19 cellular contexts compared by ENCODE assay signal in genomic region chr18:70623106-70623505, GRCh38.
DNase-seq lines count a peak whose midpoint lies in the region; ATAC-seq and TF ChIP-seq lines count a peak whose summit lies in the region.
"Had no signal": no experiment of that assay in that cellular context is flagged by ENCODE, and none has a peak within 500 bp of the region (broad histone marks: within the 10 kb centered on the region; RNA-seq: fewer than 3 reads in every experiment).

No MANE protein-coding gene starts in this region.

- no peak for DNase-seq in CD4-positive, alpha-beta T cell
- peak; percentile 36 for DNase-seq in HT1080 (ENCODE audit: low read depth)
- DNase-seq in UCSD-AML1 (lab: John Stamatoyannopoulos, UW; ENCODE audit: unreplicated experiment): peak; percentile 18
- DNase-seq in natural killer cell treated with Interleukin-12 subunit alpha and Interleukin-12 subunit beta and Interleukin-15 and Interleukin-18, amount 100 ng/mL, for 72 hours (ENCODE audit: low spot score): no peak
- no peak for DNase-seq in hypothalamus (lab: John Stamatoyannopoulos, UW)
- no peak for DNase-seq in effector memory CD4-positive, alpha-beta T cell
- no peak for DNase-seq in CD8-positive, alpha-beta memory T cell
- DNase-seq: GF-D8; MG63; NCI-H1092 treated with DMSO at 0.1 percent for 48 hours; NCI-H1694; NCI-H2107; NCI-H345; NCI-H526; NK-92 treated with Interleukin-12 subunit alpha and Interleukin-12 subunit beta, amount 100 ng/mL, for 24 hours; SHP77 treated with DMSO at 0.1 percent for 48 hours had no signal

- intact Hi-C loops in CD4-positive, alpha-beta T cell (cut with DNase I, micrococcal nuclease): loop anchor here in 1 of 2 experiments (5.0 kb wide), 1 partner anchor 34 kb away; no protein-coding TSS in a partner anchor

- peaks cover 15% of the 10 kb centered on the region for H3K36me3 Mint-ChIP-seq in CD4-positive, alpha-beta T cell (ENCODE audit: low read depth)
- H3K36me3 Mint-ChIP-seq in natural killer cell treated with Interleukin-12 subunit alpha and Interleukin-12 subunit beta and Interleukin-15 and Interleukin-18, amount 100 ng/mL, for 72 hours: no peaks in the 10 kb centered on the region
- H3K36me3 Mint-ChIP-seq in CD8-positive, alpha-beta memory T cell: peaks cover 0 to 5% (median 0%) of the 10 kb centered on the region in 3 donors

- no peaks in the 10 kb centered on the region for H3K27me3 ChIP-seq in CD4-positive, alpha-beta T cell (ENCODE audit: control insufficient read depth, insufficient read depth, low read length)
- no peaks in the 10 kb centered on the region for H3K27me3 ChIP-seq in effector memory CD4-positive, alpha-beta T cell (replicated peaks; ENCODE audit: control insufficient read depth, insufficient read depth, low read length, poor library complexity, severe bottlenecking)
- no peaks in the 10 kb centered on the region for H3K27me3 ChIP-seq in CD8-positive, alpha-beta memory T cell (ENCODE audit: insufficient read depth, low read length, poor library complexity, severe bottlenecking)
- H3K27me3 ChIP-seq: MG63 had no signal

- H3K36me3 ChIP-seq in effector memory CD4-positive, alpha-beta T cell (ENCODE audit: control insufficient read depth, insufficient read depth, low read length): no peaks in the 10 kb centered on the region
- no peaks in the 10 kb centered on the region for H3K36me3 ChIP-seq in CD8-positive, alpha-beta memory T cell (ENCODE audit: insufficient read depth, low read length)
- H3K36me3 ChIP-seq: MG63 had no signal

- peaks cover 83% of the 10 kb centered on the region for H3K4me1 Mint-ChIP-seq in CD4-positive, alpha-beta T cell (ENCODE audit: low read depth)
- H3K4me1 Mint-ChIP-seq in natural killer cell treated with Interleukin-12 subunit alpha and Interleukin-12 subunit beta and Interleukin-15 and Interleukin-18, amount 100 ng/mL, for 72 hours (ENCODE audit: low read depth in 2 of 2): peaks cover 24 to 34% of the 10 kb centered on the region in 2 donors
- H3K4me1 Mint-ChIP-seq in CD8-positive, alpha-beta memory T cell: peaks cover 13 to 54% (median 24%) of the 10 kb centered on the region in 3 donors

- peak overlapping the region; percentile 95 for H3K27ac Mint-ChIP-seq in CD4-positive, alpha-beta T cell
- no peak overlapping the region for H3K27ac Mint-ChIP-seq in natural killer cell treated with Interleukin-12 subunit alpha and Interleukin-12 subunit beta and Interleukin-15 and Interleukin-18, amount 100 ng/mL, for 72 hours
- H3K27ac Mint-ChIP-seq in CD8-positive, alpha-beta memory T cell: peak overlapping the region in 1 of 8 donors; percentile 42

- no peak for TF ChIP-seq CTCF in CD4-positive, alpha-beta T cell (IDR thresholded peaks at IDR 0.05)

- POLR2A ChIA-PET in CD4-positive, alpha-beta T cell (lab: Charles Lee): interaction anchor here (3.1 to 3.6 kb wide), 2 partner anchors 36 to 50 kb away, joined by 28 to 30 read pairs; no protein-coding TSS in a partner anchor
- POLR2A ChIA-PET in CD8-positive, alpha-beta memory T cell (lab: Charles Lee): no interaction called here

- ATAC-seq in CD4-positive, alpha-beta T cell (ENCODE audit: poor library complexity): no peak
- peak; percentile 15 to 24 for ATAC-seq in natural killer cell treated with Interleukin-12 subunit alpha and Interleukin-12 subunit beta and Interleukin-15 and Interleukin-18, amount 100 ng/mL, for 72 hours
- no peak for ATAC-seq in GM21367 (IDR thresholded peaks at IDR 0.05; ENCODE audit: unreplicated experiment)
- ATAC-seq: SK-N-SH treated with all-trans-retinoic acid at 6 μM for 48 hours had no signal

- H3K27me3 Mint-ChIP-seq in CD4-positive, alpha-beta T cell: no peaks in the 10 kb centered on the region
- H3K27me3 Mint-ChIP-seq in natural killer cell treated with Interleukin-12 subunit alpha and Interleukin-12 subunit beta and Interleukin-15 and Interleukin-18, amount 100 ng/mL, for 72 hours: peaks cover 0 to 4% of the 10 kb centered on the region in 2 donors
- H3K27me3 Mint-ChIP-seq in CD8-positive, alpha-beta memory T cell: no peaks in the 10 kb centered on the region

- H3K9me3 Mint-ChIP-seq in CD4-positive, alpha-beta T cell: peaks cover 9% of the 10 kb centered on the region
- H3K9me3 Mint-ChIP-seq in natural killer cell treated with Interleukin-12 subunit alpha and Interleukin-12 subunit beta and Interleukin-15 and Interleukin-18, amount 100 ng/mL, for 72 hours: no peaks in the 10 kb centered on the region
- peaks cover 0 to 4% (median 0%) of the 10 kb centered on the region in 5 donors for H3K9me3 Mint-ChIP-seq in CD8-positive, alpha-beta memory T cell

- H3K4me3 Mint-ChIP-seq in CD4-positive, alpha-beta T cell: peak overlapping the region; percentile 21
- H3K4me3 Mint-ChIP-seq in natural killer cell treated with Interleukin-12 subunit alpha and Interleukin-12 subunit beta and Interleukin-15 and Interleukin-18, amount 100 ng/mL, for 72 hours: no peak overlapping the region
- H3K4me3 Mint-ChIP-seq in CD8-positive, alpha-beta memory T cell: no peak overlapping the region

- H3K27ac ChIP-seq in CD4-positive, alpha-beta T cell (ENCODE audit: low read depth, low read length): no peak overlapping the region
- H3K27ac ChIP-seq in effector memory CD4-positive, alpha-beta T cell (ENCODE audit: insufficient read depth, low read length, poor library complexity, severe bottlenecking): no peak overlapping the region
- H3K27ac ChIP-seq in CD8-positive, alpha-beta memory T cell (ENCODE audit: low read depth, low read length): no peak overlapping the region
- H3K27ac ChIP-seq: KMS-11 had no signal

- H3K4me3 ChIP-seq in effector memory CD4-positive, alpha-beta T cell (ENCODE audit: insufficient read depth, low read depth, low read length, poor library complexity, severe bottlenecking): no peak overlapping the region
- no peak overlapping the region for H3K4me3 ChIP-seq in CD8-positive, alpha-beta memory T cell (ENCODE audit: low read length)
- H3K4me3 ChIP-seq: MG63 had no signal

- H3K4me1 ChIP-seq in effector memory CD4-positive, alpha-beta T cell (ENCODE audit: control insufficient read depth, insufficient read depth, low read length, poor library complexity, severe bottlenecking): peaks cover 12% of the 10 kb centered on the region
- H3K4me1 ChIP-seq in CD8-positive, alpha-beta memory T cell (ENCODE audit: insufficient read depth, low read length): peaks cover 63% of the 10 kb centered on the region

- H3K9me3 ChIP-seq in CD4-positive, alpha-beta T cell (ENCODE audit: control insufficient read depth, low read length): no peaks in the 10 kb centered on the region
- no peaks in the 10 kb centered on the region for H3K9me3 ChIP-seq in effector memory CD4-positive, alpha-beta T cell (ENCODE audit: control insufficient read depth, low read length)
- no peaks in the 10 kb centered on the region for H3K9me3 ChIP-seq in CD8-positive, alpha-beta memory T cell (ENCODE audit: low read length)
- H3K9me3 ChIP-seq: MG63 had no signal

- CTCF ChIA-PET in CD4-positive, alpha-beta T cell (lab: Charles Lee): interaction anchor here (0.6 to 1.4 kb wide), 2 partner anchors 50 to 85 kb away, joined by 3 read pairs; no protein-coding TSS in a partner anchor
- CTCF ChIA-PET in CD8-positive, alpha-beta memory T cell (lab: Charles Lee): interaction anchor here (0.6 kb wide), 1 partner anchor 98 kb away, joined by 5 read pairs; no protein-coding TSS in a partner anchor

Comparison
In these comparisons a context has a peak if more than half of its experiments do, and no peak if none do; other contexts are left out.
1. ATAC-seq: peak in natural killer cell treated with Interleukin-12 subunit alpha and Interleukin-12 subunit beta and Interleukin-15 and Interleukin-18, amount 100 ng/mL, for 72 hours (2 of 2); none in CD4-positive, alpha-beta T cell (single experiment) and GM21367 (single experiment).
2. DNase-seq: peak in HT1080 (single experiment) and UCSD-AML1 (single experiment); none in CD4-positive, alpha-beta T cell (0 of 10), natural killer cell treated with Interleukin-12 subunit alpha and Interleukin-12 subunit beta and Interleukin-15 and Interleukin-18, amount 100 ng/mL, for 72 hours (single experiment), hypothalamus (0 of 51), effector memory CD4-positive, alpha-beta T cell (0 of 3) and CD8-positive, alpha-beta memory T cell (0 of 5).